19 cellular contexts compared by ENCODE assay signal in the genomic region with DNA sequence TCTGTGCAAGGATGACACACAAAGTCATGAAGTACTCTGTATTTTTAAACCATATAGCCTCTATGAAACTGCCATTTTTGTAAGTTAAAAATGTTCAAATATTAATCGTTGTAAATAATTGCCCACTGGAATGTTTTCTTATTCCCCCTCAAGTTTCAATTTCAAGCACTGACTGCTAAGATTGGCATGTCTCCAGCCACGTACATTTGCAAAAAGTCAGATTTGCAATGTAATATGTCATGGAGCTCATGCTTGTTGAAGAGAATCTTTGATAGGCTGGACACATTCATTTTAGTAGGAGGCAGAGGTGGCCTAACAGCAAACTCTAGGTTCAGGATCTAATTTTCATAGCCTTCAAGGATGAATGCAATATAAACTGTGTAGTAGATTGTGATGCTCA.
"Had no signal": no experiment of that assay in that cellular context is flagged by ENCODE, and none has a peak within 500 bp of the region (broad histone marks: within the 10 kb centered on the region; RNA-seq: fewer than 3 reads in every experiment).

No MANE protein-coding gene starts in this region.

- H3K4me1 ChIP-seq: prostate gland had no signal

- H3K9me3 ChIP-seq: prostate gland, testis, upper lobe of left lung had no signal

- H3K4me1 Mint-ChIP-seq: central memory CD8-positive, alpha-beta T cell; stimulated activated effector memory CD8-positive, alpha-beta T cell treated with anti-CD3 and anti-CD28 coated beads, Interleukin-12 subunit alpha, Interleukin-12 subunit beta, amount 100 ng/mL, for 72 hours had no signal

- H3K9me3 Mint-ChIP-seq: activated CD4-positive, alpha-beta T cell treated with anti-CD3 and anti-CD28 coated beads, Interleukin-2, amount 10 ng/mL, durations not matched to agents 7 days and 5 days; activated T-cell treated with anti-CD3 and anti-CD28 coated beads, Interleukin-2, amount 50 U/mL, for 24 hours; activated T-helper 2 cell treated with anti-CD3 and anti-CD28 coated beads, Interferon-gamma antibody, Interleukin-2, Interleukin-4, amounts not matched to agents 10 μg/mL and 5 μg/mL and 100 μg/mL, durations not matched to agents 14 hours and 24 hours and 36 hours; brain; central memory CD8-positive, alpha-beta T cell; naive B cell; neural crest cell; stimulated activated effector memory CD8-positive, alpha-beta T cell treated with anti-CD3 and anti-CD28 coated beads, Interleukin-12 subunit alpha, Interleukin-12 subunit beta, amount 100 ng/mL, for 72 hours had no signal

- H3K27me3 Mint-ChIP-seq: brain, naive B cell had no signal

- H3K4me2 ChIP-seq: hepatocyte had no signal

- H3K36me3 Mint-ChIP-seq: naive B cell; stimulated activated effector memory CD8-positive, alpha-beta T cell treated with anti-CD3 and anti-CD28 coated beads, Interleukin-12 subunit alpha, Interleukin-12 subunit beta, amount 100 ng/mL, for 72 hours had no signal

- DNase-seq: activated CD4-positive, alpha-beta T cell treated with anti-CD3 and anti-CD28 coated beads, Interleukin-2, amount 10 ng/mL, durations not matched to agents 7 days and 5 days; activated CD8-positive, alpha-beta T cell treated with anti-CD3 and anti-CD28 coated beads, Interleukin-2, amount 10 ng/mL, durations not matched to agents 7 days and 5 days; activated naive CD4-positive, alpha-beta T cell treated with Interleukin-2 at 50 U/mL for 16 hours; activated T-cell treated with anti-CD3 and anti-CD28 coated beads, Interleukin-2, amount 50 U/mL, for 24 hours; effector CD4-positive, alpha-beta T cell; naive B cell; right cardiac atrium; stimulated activated CD4-positive, alpha-beta T cell treated with anti-CD3 and anti-CD28 coated beads, Interleukin-4, amount 100 ng/mL, for 24 hours; T-helper 1 cell; testis; upper lobe of left lung had no signal

- ATAC-seq: activated CD4-positive, CD25-positive, alpha-beta regulatory T cell treated with anti-CD3 and anti-CD28 coated beads, Interleukin-2, amount 50 U/mL, for 24 hours; activated CD8-positive, alpha-beta T cell treated with anti-CD3 and anti-CD28 coated beads, Interleukin-2, amount 10 ng/mL, durations not matched to agents 7 days and 5 days; right cardiac atrium; stimulated activated effector memory CD8-positive, alpha-beta T cell treated with anti-CD3 and anti-CD28 coated beads, Interleukin-12 subunit alpha, Interleukin-12 subunit beta, amount 100 ng/mL, for 72 hours had no signal

- H3K27ac Mint-ChIP-seq: activated CD4-positive, alpha-beta T cell treated with anti-CD3 and anti-CD28 coated beads, Interleukin-2, amount 10 ng/mL, durations not matched to agents 7 days and 5 days; activated CD8-positive, alpha-beta T cell treated with anti-CD3 and anti-CD28 coated beads, Interleukin-2, amount 10 ng/mL, durations not matched to agents 7 days and 5 days; activated T-cell treated with anti-CD3 and anti-CD28 coated beads, Interleukin-2, amount 50 U/mL, for 24 hours; activated T-helper 2 cell treated with anti-CD3 and anti-CD28 coated beads, Interferon-gamma antibody, Interleukin-2, Interleukin-4, amounts not matched to agents 10 μg/mL and 5 μg/mL and 100 μg/mL, durations not matched to agents 14 hours and 24 hours and 36 hours; brain; naive B cell; stimulated activated effector memory CD8-positive, alpha-beta T cell treated with anti-CD3 and anti-CD28 coated beads, Interleukin-12 subunit alpha, Interleukin-12 subunit beta, amount 100 ng/mL, for 72 hours had no signal

- H3K27me3 ChIP-seq: hepatocyte, testis, upper lobe of left lung had no signal

- H3K4me3 ChIP-seq: hepatocyte, prostate gland, testis, upper lobe of left lung had no signal

- H3K4me3 Mint-ChIP-seq: activated CD4-positive, alpha-beta T cell treated with anti-CD3 and anti-CD28 coated beads, Interleukin-2, amount 10 ng/mL, durations not matched to agents 7 days and 5 days; activated CD8-positive, alpha-beta T cell treated with anti-CD3 and anti-CD28 coated beads, Interleukin-2, amount 10 ng/mL, durations not matched to agents 7 days and 5 days; activated T-cell treated with anti-CD3 and anti-CD28 coated beads, Interleukin-2, amount 50 U/mL, for 24 hours; brain; central memory CD8-positive, alpha-beta T cell; naive B cell; neural crest cell; stimulated activated effector memory CD8-positive, alpha-beta T cell treated with anti-CD3 and anti-CD28 coated beads, Interleukin-12 subunit alpha, Interleukin-12 subunit beta, amount 100 ng/mL, for 72 hours had no signal

- H2AFZ ChIP-seq: hepatocyte had no signal

- H3K27ac ChIP-seq: hepatocyte, prostate gland, testis, upper lobe of left lung had no signal

- H3K36me3 ChIP-seq: prostate gland had no signal
